In genomic region chr22:30542811-30543188, GRCh38 we compare ENCODE assay signal across 1 cellular context.
TF ChIP-seq lines count a peak whose summit lies in the region.

No MANE protein-coding gene starts in this region.

TF ChIP-seq in endothelial cell of umbilical vein, 7 proteins besides CTCF, POLR2A, EP300 and RAD21:
- TF ChIP-seq EZH2 (IDR thresholded peaks at IDR 0.05; ENCODE audit: borderline replicate concordance, low read depth, low read length, severe bottlenecking) (peak; percentile 44), GATA2 (IDR thresholded peaks at IDR 0.05; ENCODE audit: insufficient read depth, insufficient read length, low read depth, low read length) (no peak), JUN (IDR thresholded peaks at IDR 0.05; ENCODE audit: borderline replicate concordance, insufficient read depth, insufficient read length, low read depth) (no peak), POLR2AphosphoS5 (IDR thresholded peaks at IDR 0.05; ENCODE audit: insufficient read depth, low read depth, low read length) (no peak)
